25 cellular contexts compared by ENCODE assay signal in the genomic region with DNA sequence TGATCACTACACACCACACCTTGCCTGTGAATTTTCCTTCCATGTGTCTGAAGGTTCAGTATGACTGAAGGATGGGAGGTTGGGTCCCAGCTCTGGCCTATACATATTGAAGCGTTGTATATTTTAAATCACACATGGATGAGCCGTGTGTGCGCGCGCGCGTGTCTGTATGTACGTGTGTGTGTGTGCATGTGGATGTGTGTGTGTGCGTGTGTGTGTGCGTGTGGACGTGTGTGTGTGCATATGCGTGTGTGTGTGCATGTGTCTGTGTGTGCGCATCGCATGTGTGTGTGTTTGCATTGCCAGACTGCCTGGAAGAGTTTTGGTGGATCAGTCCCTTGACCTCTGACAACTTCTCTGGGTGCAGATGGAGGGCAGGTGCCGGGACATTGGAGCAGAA.
"Had no signal": no experiment of that assay in that cellular context is flagged by ENCODE, and none has a peak within 500 bp of the region (broad histone marks: within the 10 kb centered on the region; RNA-seq: fewer than 3 reads in every experiment).

No MANE protein-coding gene starts in this region.

- H3K9me3 ChIP-seq: gastroesophageal sphincter, right lobe of liver, thoracic aorta, uterus had no signal

- FAIRE-seq: endothelial cell of umbilical vein, kidney had no signal

- H3K27ac Mint-ChIP-seq: activated B cell treated with CpG ODN at 0.5 μM for 24 hours; memory B cell; stimulated activated effector memory CD8-positive, alpha-beta T cell treated with anti-CD3 and anti-CD28 coated beads, Interleukin-12 subunit alpha, Interleukin-12 subunit beta, amount 100 ng/mL, for 72 hours had no signal

- H3K4me3 ChIP-seq: gastroesophageal sphincter, hepatocyte, right lobe of liver, skin epidermis, thoracic aorta, uterus had no signal

- DNase-seq: activated B cell treated with CpG ODN at 0.5 μM for 24 hours; activated CD4-positive, alpha-beta T cell treated with anti-CD3 and anti-CD28 coated beads, Interleukin-2, amount 50 U/mL, for 1 hour; activated naive CD4-positive, alpha-beta T cell; cortex of kidney; effector memory CD8-positive, alpha-beta T cell; kidney; left colon; midbrain; naive thymus-derived CD4-positive, alpha-beta T cell; right lobe of liver; stimulated activated CD4-positive, alpha-beta T cell treated with anti-CD3 and anti-CD28 coated beads, Interleukin-12 subunit alpha, Interleukin-12 subunit beta, amount 100 ng/mL, for 4 hours; stimulated activated CD4-positive, alpha-beta T cell treated with anti-CD3 and anti-CD28 coated beads, Interleukin-4, amount 100 ng/mL, for 1 hour; trophoblast cell; uterus had no signal

- ATAC-seq: effector memory CD8-positive, alpha-beta T cell; gastroesophageal sphincter; left colon; naive thymus-derived CD4-positive, alpha-beta T cell; right lobe of liver had no signal

- H3K4me1 Mint-ChIP-seq: activated B cell treated with CpG ODN at 0.5 μM for 24 hours, memory B cell had no signal

- H3K4me1 ChIP-seq: right lobe of liver, uterus had no signal

- H3K36me3 ChIP-seq: gastroesophageal sphincter, right lobe of liver, thoracic aorta, uterus had no signal

- H3K27ac ChIP-seq: gastroesophageal sphincter, hepatocyte, right lobe of liver, skin epidermis, thoracic aorta, uterus had no signal

- H3K27me3 ChIP-seq: gastroesophageal sphincter, hepatocyte, right lobe of liver, uterus had no signal

- H3K4me3 Mint-ChIP-seq: activated B cell treated with CpG ODN at 0.5 μM for 24 hours; activated CD8-positive, alpha-beta T cell treated with anti-CD3 and anti-CD28 coated beads for 36 hours; memory B cell; naive thymus-derived CD4-positive, alpha-beta T cell; stimulated activated effector memory CD8-positive, alpha-beta T cell treated with anti-CD3 and anti-CD28 coated beads, Interleukin-12 subunit alpha, Interleukin-12 subunit beta, amount 100 ng/mL, for 72 hours; stimulated activated naive CD8-positive, alpha-beta T cell treated with anti-CD3 and anti-CD28 coated beads, Interleukin-15, Interleukin-2, amounts not matched to agents 100 ng/mL and 50 ng/mL, for 24 hours had no signal

- H3K9me3 Mint-ChIP-seq: activated B cell treated with CpG ODN at 0.5 μM for 24 hours; activated CD8-positive, alpha-beta T cell treated with anti-CD3 and anti-CD28 coated beads for 36 hours; activated naive CD4-positive, alpha-beta T cell treated with anti-CD3 and anti-CD28 coated beads, Interleukin-2, amount 50 U/mL, for 72 hours; activated T-cell treated with anti-CD3 and anti-CD28 coated beads, Interleukin-2, amount 50 U/mL, for 72 hours; effector memory CD8-positive, alpha-beta T cell; memory B cell; naive thymus-derived CD4-positive, alpha-beta T cell; stimulated activated effector memory CD8-positive, alpha-beta T cell treated with anti-CD3 and anti-CD28 coated beads, Interleukin-12 subunit alpha, Interleukin-12 subunit beta, amount 100 ng/mL, for 72 hours; stimulated activated naive CD8-positive, alpha-beta T cell treated with anti-CD3 and anti-CD28 coated beads, Interleukin-15, Interleukin-2, amounts not matched to agents 100 ng/mL and 50 ng/mL, for 24 hours had no signal

- H3K27me3 Mint-ChIP-seq: activated CD8-positive, alpha-beta T cell treated with anti-CD3 and anti-CD28 coated beads for 36 hours; stimulated activated naive CD8-positive, alpha-beta T cell treated with anti-CD3 and anti-CD28 coated beads, Interleukin-15, Interleukin-2, amounts not matched to agents 100 ng/mL and 50 ng/mL, for 24 hours had no signal

- H3K36me3 Mint-ChIP-seq: activated naive CD4-positive, alpha-beta T cell treated with anti-CD3 and anti-CD28 coated beads, Interleukin-2, amount 50 U/mL, for 72 hours; memory B cell; naive thymus-derived CD4-positive, alpha-beta T cell; stimulated activated effector memory CD8-positive, alpha-beta T cell treated with anti-CD3 and anti-CD28 coated beads, Interleukin-12 subunit alpha, Interleukin-12 subunit beta, amount 100 ng/mL, for 72 hours had no signal
